ENCODE assay signal across 8 cellular contexts in genomic region chr2:240134466-240134865, GRCh38. TPM values are rescaled to one million over a fixed set of nuclear protein-coding genes. Genes with fewer than 3 reads are reported as not detected.
DNase-seq lines count a peak whose midpoint lies in the region; ATAC-seq, FAIRE-seq and TF ChIP-seq lines count a peak whose summit lies in the region.
"Had no signal": no experiment of that assay in that cellular context is flagged by ENCODE, and none has a peak within 500 bp of the region (broad histone marks: within the 10 kb centered on the region; RNA-seq: fewer than 3 reads in every experiment).

No MANE protein-coding gene starts in this region.

- H2BK12ac ChIP-seq in trophoblast cell (ENCODE audit: low read length): no peak overlapping the region

- peaks cover 10% of the 10 kb centered on the region; the same call in 1 of the 2 replicates for H4K20me1 ChIP-seq in PC-3 (ENCODE audit: low read length)

- no peak overlapping the region for H3K14ac ChIP-seq in trophoblast cell (ENCODE audit: low read length)

- H3K79me1 ChIP-seq in trophoblast cell (ENCODE audit: low read length): peaks cover 7% of the 10 kb centered on the region

- H4K8ac ChIP-seq in trophoblast cell (ENCODE audit: low read depth, low read length): no peak overlapping the region

- H3K4me2 ChIP-seq in PC-3 (ENCODE audit: low read length) (peak overlapping the region; percentile 100), trophoblast cell (ENCODE audit: low read length) (no peak overlapping the region)

- H3K36me3 Mint-ChIP-seq in endothelial cell (ENCODE audit: low read depth, unreplicated experiment): peaks cover 37% of the 10 kb centered on the region

- no peak overlapping the region for H4K91ac ChIP-seq in trophoblast cell (ENCODE audit: low read depth, low read length)

- H3K9ac ChIP-seq in PC-3 (ENCODE audit: low read length) (peak overlapping the region; percentile 94; the same call in 1 of the 2 replicates), trophoblast cell (ENCODE audit: low read length) (no peak overlapping the region)

- H2AFZ ChIP-seq in PC-3 (ENCODE audit: low read length): no peak overlapping the region
- no peak overlapping the region for H2AFZ ChIP-seq in trophoblast cell (ENCODE audit: insufficient read depth, low read length, poor library complexity)

- H3K4me1 Mint-ChIP-seq in endothelial cell (ENCODE audit: unreplicated experiment): peaks cover 14% of the 10 kb centered on the region

- FAIRE-seq in GM12892 (lab: Jason Lieb, UNC): no peak

- no peak overlapping the region for H2BK120ac ChIP-seq in trophoblast cell (ENCODE audit: insufficient read depth, low read length, poor library complexity)

- H3K27ac Mint-ChIP-seq in endothelial cell (ENCODE audit: unreplicated experiment): no peak overlapping the region

- H3K27me3 ChIP-seq in PC-3 (ENCODE audit: low read length): no peaks in the 10 kb centered on the region
- H3K27me3 ChIP-seq in trophoblast cell (ENCODE audit: insufficient read depth, low read length): no peaks in the 10 kb centered on the region

- no CpG with 5 or more reads among the region's 6 CpGs for WGBS in trophoblast cell (ENCODE audit: extremely low coverage, insufficient coverage, insufficient read length)

- H3K9me3 ChIP-seq in PC-3 (ENCODE audit: low read length) (no peaks in the 10 kb centered on the region), trophoblast cell (ENCODE audit: insufficient read depth, low read depth, low read length) (peaks cover 3% of the 10 kb centered on the region)

- peaks cover 11% of the 10 kb centered on the region for H3K27me3 Mint-ChIP-seq in endothelial cell (ENCODE audit: unreplicated experiment)

- H3K36me3 ChIP-seq in PC-3 (ENCODE audit: low read depth, low read length): peaks cover 18% of the 10 kb centered on the region
- peaks cover 38 to 41% of the 10 kb centered on the region in 2 experiments for H3K36me3 ChIP-seq in trophoblast cell (ENCODE audit: control insufficient read depth in 1 of 2, insufficient read depth in 2 of 2, low read length in 2 of 2)

- H3K4me1 ChIP-seq in PC-3 (ENCODE audit: insufficient read depth, low read length) (peaks cover 24% of the 10 kb centered on the region), trophoblast cell (ENCODE audit: control insufficient read depth in 1 of 2, insufficient read depth in 2 of 2, low read length in 2 of 2) (peaks cover 12 to 14% of the 10 kb centered on the region in 2 experiments)

- no peak overlapping the region for H3K18ac ChIP-seq in trophoblast cell (ENCODE audit: low read length)

- H3K4ac ChIP-seq in trophoblast cell (ENCODE audit: low read depth, low read length): peak overlapping the region; percentile 85

- H4K12ac ChIP-seq in trophoblast cell (ENCODE audit: low read depth, low read length): no peak overlapping the region

- H3K4me3 ChIP-seq in PC-3 (ENCODE audit: low read length) (peak overlapping the region; percentile 99), trophoblast cell (ENCODE audit: low read depth, low read length) (no peak overlapping the region)

- H2BK5ac ChIP-seq in trophoblast cell (ENCODE audit: low read depth, low read length, poor library complexity): no peak overlapping the region

- no peaks in the 10 kb centered on the region for H3K9me2 ChIP-seq in PC-3 (replicated peaks; ENCODE audit: low read length)

- BruUV-seq in PC-3 (replicated peaks; lab: Mats Ljungman, UMichigan): no TSS peak

- H2AK5ac ChIP-seq in trophoblast cell (ENCODE audit: low read length): no peak overlapping the region

- DNase-seq in GM12892 (ENCODE audit: insufficient read length): peak; percentile 1
- DNase-seq in PC-3: no peak
- no peak for DNase-seq in endothelial cell (ENCODE audit: low spot score)
- no peak for DNase-seq in trophoblast cell
- DNase-seq in DMS79 treated with DMSO at 0.1 percent for 48 hours (lab: John Stamatoyannopoulos, UW): no peak
- no peak for DNase-seq in hepatic stellate cell (ENCODE audit: low spot score)

- POLR2A ChIA-PET in PC-3 (lab: Charles Lee; ENCODE audit: unreplicated experiment): no interaction called here

- H3K27ac ChIP-seq in PC-3 (ENCODE audit: low read length): no peak overlapping the region
- H3K27ac ChIP-seq in trophoblast cell (ENCODE audit: low read depth, low read length): no peak overlapping the region

- H3K9me3 Mint-ChIP-seq in endothelial cell (ENCODE audit: unreplicated experiment): no peaks in the 10 kb centered on the region

- intact Hi-C loops in PC-3 (cut with micrococcal nuclease): no loop called here

- H3K4me3 Mint-ChIP-seq in endothelial cell (ENCODE audit: unreplicated experiment): peak overlapping the region; percentile 85

- CTCF ChIA-PET in PC-3 (lab: Charles Lee): no interaction called here

- no peak for TF ChIP-seq POLR2A in GM12892 (IDR thresholded peaks at IDR 0.05; ENCODE audit: low read depth, low read length)

- TF ChIP-seq CTCF in PC-3 (conservative IDR thresholded peaks at IDR 0.05; ENCODE audit: low read depth, low read length): no peak
- TF ChIP-seq CTCF in endothelial cell (IDR thresholded peaks at IDR 0.05; ENCODE audit: unreplicated experiment): no peak

- no peaks in the 10 kb centered on the region for H3F3A ChIP-seq in PC-3 (ENCODE audit: low read length, unreplicated experiment)

- no peak overlapping the region for H3K23ac ChIP-seq in trophoblast cell (ENCODE audit: low read length)

- H3K79me2 ChIP-seq in PC-3 (ENCODE audit: low read length) (peaks cover 34% of the 10 kb centered on the region), trophoblast cell (ENCODE audit: control insufficient read depth, insufficient read depth, low read length, poor library complexity) (peaks cover 10% of the 10 kb centered on the region)

- no peak for ATAC-seq in PC-3
- no peak for ATAC-seq in GM18873 (IDR thresholded peaks at IDR 0.05; ENCODE audit: low FRiP score, unreplicated experiment)

RNA-seq across cellular contexts. Expression of gene COPS9, which starts 1.6 kb away (rescaled TPM):
- polyA plus RNA-seq in GM12892 (2012; ENCODE audit: missing spikeins): 109 TPM
- total RNA-seq in PC-3 (2014; rRNA removed) (317 and 473 TPM in 2 replicates), endothelial cell (ENCODE audit: unreplicated experiment) (165 TPM)
- 226 and 232 TPM in 2 replicates for polyA plus RNA-seq in trophoblast cell (2013)

RNA-seq across cellular contexts. Expression of gene OTOS, which starts 6.0 kb away (rescaled TPM):
- polyA plus RNA-seq in GM12892 (2012; ENCODE audit: missing spikeins): not detected
- total RNA-seq in PC-3 (2014; rRNA removed) (not detected in 2 replicates), endothelial cell (ENCODE audit: unreplicated experiment) (not detected)
- polyA plus RNA-seq in trophoblast cell (2013): not detected in 2 replicates
- total RNA-seq: renal cortical epithelial cell had no signal
